Comparison of ENCODE assay signal across 14 cellular contexts in the genomic region with DNA sequence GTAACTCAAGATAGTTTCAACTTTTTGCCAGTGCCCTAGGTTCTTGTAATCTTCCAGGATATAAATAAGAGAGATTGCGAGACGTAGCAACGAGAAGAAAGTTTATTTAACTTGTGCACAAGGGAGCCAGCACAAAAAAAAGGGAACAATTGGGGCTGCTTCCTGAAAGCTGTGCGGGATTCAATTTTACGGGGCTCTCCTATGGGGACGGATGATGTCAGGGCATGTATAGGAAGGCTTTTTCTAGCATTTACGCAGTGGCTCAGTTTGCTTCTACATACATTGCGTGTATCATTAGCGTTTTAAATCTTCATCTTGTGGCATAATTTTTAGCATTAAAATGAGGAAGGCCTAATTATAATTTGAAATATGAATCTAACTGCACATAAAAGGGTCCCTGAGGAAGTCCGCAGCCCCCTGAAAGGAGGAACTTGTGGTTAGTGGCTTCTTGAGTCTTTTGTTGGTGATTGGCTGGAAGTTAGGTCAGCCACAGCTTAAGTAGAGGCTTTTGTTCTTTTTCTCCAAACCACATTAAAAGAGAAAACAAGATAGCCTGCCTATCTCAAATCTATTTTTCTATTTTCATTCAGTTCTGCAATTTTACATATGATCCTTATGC.
A peak's percentile ranks its signal among the peaks of the same experiment; 100 is the strongest.
DNase-seq lines count a peak whose midpoint lies in the region; ATAC-seq and TF ChIP-seq lines count a peak whose summit lies in the region.
"Had no signal": no experiment of that assay in that cellular context is flagged by ENCODE, and none has a peak within 500 bp of the region (broad histone marks: within the 10 kb centered on the region; RNA-seq: fewer than 3 reads in every experiment).

No MANE protein-coding gene starts in this region.

- H3K27me3 Mint-ChIP-seq in neural crest cell (ENCODE audit: low read depth) = no peaks in the 10 kb centered on the region
- H3K27me3 Mint-ChIP-seq: stimulated activated naive B cell treated with anti-CD40 and anti-IgM and Interleukin-4, amounts not matched to agents 10 μg/mL and 1 μg/mL and 100 μg/mL, for 72 hours had no signal

- H3K4me3 ChIP-seq in transverse colon = no peak overlapping the region
- H3K4me3 ChIP-seq: spleen had no signal

- H3K27me3 ChIP-seq in transverse colon = no peaks in the 10 kb centered on the region
- H3K27me3 ChIP-seq: spleen had no signal

- TF ChIP-seq EP300 in transverse colon (IDR thresholded peaks at IDR 0.05; ENCODE audit: low read depth) = no peak

- in situ Hi-C loops in transverse colon (cut with MboI; ENCODE audit: low pct_ligation_motif_present in 1 of 4, low pct_unique_long_range_greater_than_20kb in 1 of 4, low sequenced_read_pairs in 3 of 4) = no loop called here

- intact Hi-C loops in transverse colon (cut with DNase I; ENCODE audit: low total_unique reads) = no loop called here

- 51 to 78% methylated on average over 10 of the region's 10 CpGs for WGBS in transverse colon (ENCODE audit: low coverage in 1 of 2), 2 donors

- peak; percentile 96 for DNase-seq in NOMO-1 treated with DMSO at 0.1 percent for 48 hours (lab: John Stamatoyannopoulos, UW; ENCODE audit: unreplicated experiment)
- DNase-seq in neural crest cell (ENCODE audit: low read depth, low spot score) = no peak
- no peak for DNase-seq in T-helper 2 cell
- no peak for DNase-seq in transverse colon
- DNase-seq in stimulated activated CD4-positive, alpha-beta T cell treated with anti-CD3 and anti-CD28 coated beads, Interleukin-2, amount 100 ng/mL, for 48 hours = no peak
- DNase-seq: activated CD4-positive, alpha-beta T cell treated with anti-CD3 and anti-CD28 coated beads, Interleukin-2, amount 50 U/mL, for 48 hours; DMS 273 treated with DMSO at 0.1 percent for 48 hours; NCI-H2029; spleen; stimulated activated naive B cell treated with anti-CD40 and anti-IgM and Interleukin-4, amounts not matched to agents 10 μg/mL and 1 μg/mL and 100 μg/mL, for 72 hours had no signal

- no peak overlapping the region for H3K27ac ChIP-seq in transverse colon
- H3K27ac ChIP-seq: RWPE1, spleen had no signal

- no peaks in the 10 kb centered on the region for H3K36me3 Mint-ChIP-seq in neural crest cell (ENCODE audit: low read depth)
- H3K36me3 Mint-ChIP-seq: stimulated activated naive B cell treated with anti-CD40 and anti-IgM and Interleukin-4, amounts not matched to agents 10 μg/mL and 1 μg/mL and 100 μg/mL, for 72 hours had no signal

- ATAC-seq in GM18907 (IDR thresholded peaks at IDR 0.05; ENCODE audit: unreplicated experiment) (peak; percentile 73), HG02938 (IDR thresholded peaks at IDR 0.05; ENCODE audit: unreplicated experiment) (peak; percentile 38), GM21515 (IDR thresholded peaks at IDR 0.05; ENCODE audit: unreplicated experiment) (no peak)

- H3K9me3 Mint-ChIP-seq in neural crest cell = no peaks in the 10 kb centered on the region
- H3K9me3 Mint-ChIP-seq: stimulated activated naive B cell treated with anti-CD40 and anti-IgM and Interleukin-4, amounts not matched to agents 10 μg/mL and 1 μg/mL and 100 μg/mL, for 72 hours had no signal

- H3K9me3 ChIP-seq in transverse colon = no peaks in the 10 kb centered on the region
- H3K9me3 ChIP-seq: spleen had no signal

- no peaks in the 10 kb centered on the region for H3K36me3 ChIP-seq in transverse colon
- H3K36me3 ChIP-seq: spleen had no signal

- TF ChIP-seq CTCF in neural crest cell (conservative IDR thresholded peaks at IDR 0.05) (no peak), transverse colon (IDR thresholded peaks at IDR 0.05) (no peak)

- H3K4me1 Mint-ChIP-seq in neural crest cell = no peaks in the 10 kb centered on the region

- H3K4me1 ChIP-seq in transverse colon = no peaks in the 10 kb centered on the region
- H3K4me1 ChIP-seq: spleen had no signal

- TF ChIP-seq POLR2A in transverse colon (IDR thresholded peaks at IDR 0.05) = no peak

- H3K4me3 Mint-ChIP-seq in neural crest cell = no peak overlapping the region
- H3K4me3 Mint-ChIP-seq: stimulated activated naive B cell treated with anti-CD40 and anti-IgM and Interleukin-4, amounts not matched to agents 10 μg/mL and 1 μg/mL and 100 μg/mL, for 72 hours had no signal

- H3K27ac Mint-ChIP-seq in neural crest cell (ENCODE audit: unreplicated experiment) = peak overlapping the region; percentile 30
- H3K27ac Mint-ChIP-seq: stimulated activated naive B cell treated with anti-CD40 and anti-IgM and Interleukin-4, amounts not matched to agents 10 μg/mL and 1 μg/mL and 100 μg/mL, for 72 hours had no signal
